Comparison of ENCODE assay signal across 10 cellular contexts in genomic region chr2:44342854-44343253, GRCh38. TPM values are rescaled to one million over a fixed set of nuclear protein-coding genes. Genes with fewer than 3 reads are reported as not detected.
DNase-seq lines count a peak whose midpoint lies in the region; ATAC-seq and TF ChIP-seq lines count a peak whose summit lies in the region.
"Had no signal": no experiment of that assay in that cellular context is flagged by ENCODE, and none has a peak within 500 bp of the region (broad histone marks: within the 10 kb centered on the region; RNA-seq: fewer than 3 reads in every experiment).

No MANE protein-coding gene starts in this region.

- no peaks in the 10 kb centered on the region for H3K4me1 Mint-ChIP-seq in activated naive CD4-positive, alpha-beta T cell treated with anti-CD3 and anti-CD28 coated beads for 36 hours (ENCODE audit: low read depth)

- H3K27me3 Mint-ChIP-seq in activated naive CD4-positive, alpha-beta T cell treated with anti-CD3 and anti-CD28 coated beads for 36 hours (ENCODE audit: low read depth), result no peaks in the 10 kb centered on the region

- peak; percentile 30 for DNase-seq in activated naive CD4-positive, alpha-beta T cell treated with anti-CD3 and anti-CD28 coated beads for 36 hours
- no peak for DNase-seq in activated naive CD4-positive, alpha-beta T cell treated with anti-CD3 and anti-CD28 coated beads, Interleukin-2, amount 50 U/mL, for 72 hours (ENCODE audit: low spot score in 2 of 2)
- peak; percentile 51 for DNase-seq in NCI-H1105 treated with DMSO at 0.1 percent for 48 hours (lab: John Stamatoyannopoulos, UW)
- peak; percentile 52 for DNase-seq in dermis blood vessel endothelial cell
- DNase-seq in retinal pigment epithelial cell (ENCODE audit: low read depth), result no peak
- DNase-seq in occipital lobe (lab: John Stamatoyannopoulos, UW), result no peak
- DNase-seq in activated CD8-positive, alpha-beta memory T cell treated with anti-CD3 and anti-CD28 coated beads for 24 hours, result no peak
- DNase-seq: NCI-H2029 treated with DMSO at 0.1 percent for 48 hours had no signal

- H3K27ac Mint-ChIP-seq in activated naive CD4-positive, alpha-beta T cell treated with anti-CD3 and anti-CD28 coated beads for 36 hours, result no peak overlapping the region
- H3K27ac Mint-ChIP-seq in activated naive CD4-positive, alpha-beta T cell treated with anti-CD3 and anti-CD28 coated beads, Interleukin-2, amount 50 U/mL, for 72 hours, result no peak overlapping the region

- H3K36me3 Mint-ChIP-seq in activated naive CD4-positive, alpha-beta T cell treated with anti-CD3 and anti-CD28 coated beads for 36 hours (ENCODE audit: low read depth), result peaks cover 28% of the 10 kb centered on the region
- H3K36me3 Mint-ChIP-seq in activated naive CD4-positive, alpha-beta T cell treated with anti-CD3 and anti-CD28 coated beads, Interleukin-2, amount 50 U/mL, for 72 hours, result peaks cover 9 to 13% of the 10 kb centered on the region in 2 donors

- intact Hi-C loops in activated naive CD4-positive, alpha-beta T cell treated with anti-CD3 and anti-CD28 coated beads for 36 hours (cut with micrococcal nuclease), result loop anchor here (1.0 to 2.0 kb wide), 3 partner anchors 99 to 298 kb away; no protein-coding TSS in a partner anchor

- H3K4me3 Mint-ChIP-seq in activated naive CD4-positive, alpha-beta T cell treated with anti-CD3 and anti-CD28 coated beads for 36 hours, result no peak overlapping the region

- TF ChIP-seq CTCF in retinal pigment epithelial cell (conservative IDR thresholded peaks at IDR 0.05; ENCODE audit: low read depth, low read length), result peak; percentile 48

- no peak overlapping the region for H3K4me3 ChIP-seq in retinal pigment epithelial cell (ENCODE audit: low read length)
- H3K4me3 ChIP-seq: ascending aorta had no signal

- CTCF ChIA-PET in activated naive CD4-positive, alpha-beta T cell treated with anti-CD3 and anti-CD28 coated beads for 36 hours (lab: Charles Lee), result interaction anchor here (1.0 to 2.0 kb wide), 4 partner anchors 100 to 299 kb away, joined by 7 to 10 read pairs (median 8); no protein-coding TSS in a partner anchor

- ATAC-seq in activated naive CD4-positive, alpha-beta T cell treated with anti-CD3 and anti-CD28 coated beads, Interleukin-2, amount 50 U/mL, for 72 hours, result no peak
- no peak for ATAC-seq in GM18868 (IDR thresholded peaks at IDR 0.05; ENCODE audit: unreplicated experiment)

- no peaks in the 10 kb centered on the region for H3K9me3 Mint-ChIP-seq in activated naive CD4-positive, alpha-beta T cell treated with anti-CD3 and anti-CD28 coated beads for 36 hours
- no peaks in the 10 kb centered on the region for H3K9me3 Mint-ChIP-seq in activated naive CD4-positive, alpha-beta T cell treated with anti-CD3 and anti-CD28 coated beads, Interleukin-2, amount 50 U/mL, for 72 hours

RNA-seq across cellular contexts. Expression of gene PREPL, which starts 18.4 kb away (rescaled TPM):
- total RNA-seq in activated naive CD4-positive, alpha-beta T cell treated with anti-CD3 and anti-CD28 coated beads for 36 hours, result 10 to 100 TPM; 27.8 to 29.6 TPM
- total RNA-seq in activated naive CD4-positive, alpha-beta T cell treated with anti-CD3 and anti-CD28 coated beads, Interleukin-2, amount 50 U/mL, for 72 hours, result 10 to 100 TPM; 25.0 to 30.1 TPM
- total RNA-seq in dermis blood vessel endothelial cell (19.4 and 26.8 TPM in 2 replicates), occipital lobe (150 TPM)

RNA-seq across cellular contexts. Expression of gene CAMKMT, which starts 18.9 kb away (rescaled TPM):
- total RNA-seq in activated naive CD4-positive, alpha-beta T cell treated with anti-CD3 and anti-CD28 coated beads for 36 hours, result 10 to 100 TPM; 12.8 to 19.6 TPM
- total RNA-seq in activated naive CD4-positive, alpha-beta T cell treated with anti-CD3 and anti-CD28 coated beads, Interleukin-2, amount 50 U/mL, for 72 hours, result 10 to 100 TPM; 14.6 to 17.3 TPM
- total RNA-seq in dermis blood vessel endothelial cell, result 3.5 and 4.8 TPM in 2 replicates
- 6.7 TPM for total RNA-seq in occipital lobe

Comparison
In these comparisons a context has a peak if more than half of its experiments do, and no peak if none do; other contexts are left out.
1. DNase-seq: peak in activated naive CD4-positive, alpha-beta T cell treated with anti-CD3 and anti-CD28 coated beads for 36 hours (single experiment), NCI-H1105 treated with DMSO at 0.1 percent for 48 hours (single experiment) and dermis blood vessel endothelial cell (single experiment); none in activated naive CD4-positive, alpha-beta T cell treated with anti-CD3 and anti-CD28 coated beads, Interleukin-2, amount 50 U/mL, for 72 hours (0 of 2), retinal pigment epithelial cell (single experiment), occipital lobe (single experiment) and activated CD8-positive, alpha-beta memory T cell treated with anti-CD3 and anti-CD28 coated beads for 24 hours (single experiment).